ENCODE assay signal across 1 cellular context in genomic region chr7:13467111-13467547, GRCh38.
TF ChIP-seq lines count a peak whose summit lies in the region.

No MANE protein-coding gene starts in this region.

TF ChIP-seq in GM23338, 12 proteins besides CTCF, POLR2A, EP300 and RAD21 (continued from another document):
- TF ChIP-seq, protein P1, sequence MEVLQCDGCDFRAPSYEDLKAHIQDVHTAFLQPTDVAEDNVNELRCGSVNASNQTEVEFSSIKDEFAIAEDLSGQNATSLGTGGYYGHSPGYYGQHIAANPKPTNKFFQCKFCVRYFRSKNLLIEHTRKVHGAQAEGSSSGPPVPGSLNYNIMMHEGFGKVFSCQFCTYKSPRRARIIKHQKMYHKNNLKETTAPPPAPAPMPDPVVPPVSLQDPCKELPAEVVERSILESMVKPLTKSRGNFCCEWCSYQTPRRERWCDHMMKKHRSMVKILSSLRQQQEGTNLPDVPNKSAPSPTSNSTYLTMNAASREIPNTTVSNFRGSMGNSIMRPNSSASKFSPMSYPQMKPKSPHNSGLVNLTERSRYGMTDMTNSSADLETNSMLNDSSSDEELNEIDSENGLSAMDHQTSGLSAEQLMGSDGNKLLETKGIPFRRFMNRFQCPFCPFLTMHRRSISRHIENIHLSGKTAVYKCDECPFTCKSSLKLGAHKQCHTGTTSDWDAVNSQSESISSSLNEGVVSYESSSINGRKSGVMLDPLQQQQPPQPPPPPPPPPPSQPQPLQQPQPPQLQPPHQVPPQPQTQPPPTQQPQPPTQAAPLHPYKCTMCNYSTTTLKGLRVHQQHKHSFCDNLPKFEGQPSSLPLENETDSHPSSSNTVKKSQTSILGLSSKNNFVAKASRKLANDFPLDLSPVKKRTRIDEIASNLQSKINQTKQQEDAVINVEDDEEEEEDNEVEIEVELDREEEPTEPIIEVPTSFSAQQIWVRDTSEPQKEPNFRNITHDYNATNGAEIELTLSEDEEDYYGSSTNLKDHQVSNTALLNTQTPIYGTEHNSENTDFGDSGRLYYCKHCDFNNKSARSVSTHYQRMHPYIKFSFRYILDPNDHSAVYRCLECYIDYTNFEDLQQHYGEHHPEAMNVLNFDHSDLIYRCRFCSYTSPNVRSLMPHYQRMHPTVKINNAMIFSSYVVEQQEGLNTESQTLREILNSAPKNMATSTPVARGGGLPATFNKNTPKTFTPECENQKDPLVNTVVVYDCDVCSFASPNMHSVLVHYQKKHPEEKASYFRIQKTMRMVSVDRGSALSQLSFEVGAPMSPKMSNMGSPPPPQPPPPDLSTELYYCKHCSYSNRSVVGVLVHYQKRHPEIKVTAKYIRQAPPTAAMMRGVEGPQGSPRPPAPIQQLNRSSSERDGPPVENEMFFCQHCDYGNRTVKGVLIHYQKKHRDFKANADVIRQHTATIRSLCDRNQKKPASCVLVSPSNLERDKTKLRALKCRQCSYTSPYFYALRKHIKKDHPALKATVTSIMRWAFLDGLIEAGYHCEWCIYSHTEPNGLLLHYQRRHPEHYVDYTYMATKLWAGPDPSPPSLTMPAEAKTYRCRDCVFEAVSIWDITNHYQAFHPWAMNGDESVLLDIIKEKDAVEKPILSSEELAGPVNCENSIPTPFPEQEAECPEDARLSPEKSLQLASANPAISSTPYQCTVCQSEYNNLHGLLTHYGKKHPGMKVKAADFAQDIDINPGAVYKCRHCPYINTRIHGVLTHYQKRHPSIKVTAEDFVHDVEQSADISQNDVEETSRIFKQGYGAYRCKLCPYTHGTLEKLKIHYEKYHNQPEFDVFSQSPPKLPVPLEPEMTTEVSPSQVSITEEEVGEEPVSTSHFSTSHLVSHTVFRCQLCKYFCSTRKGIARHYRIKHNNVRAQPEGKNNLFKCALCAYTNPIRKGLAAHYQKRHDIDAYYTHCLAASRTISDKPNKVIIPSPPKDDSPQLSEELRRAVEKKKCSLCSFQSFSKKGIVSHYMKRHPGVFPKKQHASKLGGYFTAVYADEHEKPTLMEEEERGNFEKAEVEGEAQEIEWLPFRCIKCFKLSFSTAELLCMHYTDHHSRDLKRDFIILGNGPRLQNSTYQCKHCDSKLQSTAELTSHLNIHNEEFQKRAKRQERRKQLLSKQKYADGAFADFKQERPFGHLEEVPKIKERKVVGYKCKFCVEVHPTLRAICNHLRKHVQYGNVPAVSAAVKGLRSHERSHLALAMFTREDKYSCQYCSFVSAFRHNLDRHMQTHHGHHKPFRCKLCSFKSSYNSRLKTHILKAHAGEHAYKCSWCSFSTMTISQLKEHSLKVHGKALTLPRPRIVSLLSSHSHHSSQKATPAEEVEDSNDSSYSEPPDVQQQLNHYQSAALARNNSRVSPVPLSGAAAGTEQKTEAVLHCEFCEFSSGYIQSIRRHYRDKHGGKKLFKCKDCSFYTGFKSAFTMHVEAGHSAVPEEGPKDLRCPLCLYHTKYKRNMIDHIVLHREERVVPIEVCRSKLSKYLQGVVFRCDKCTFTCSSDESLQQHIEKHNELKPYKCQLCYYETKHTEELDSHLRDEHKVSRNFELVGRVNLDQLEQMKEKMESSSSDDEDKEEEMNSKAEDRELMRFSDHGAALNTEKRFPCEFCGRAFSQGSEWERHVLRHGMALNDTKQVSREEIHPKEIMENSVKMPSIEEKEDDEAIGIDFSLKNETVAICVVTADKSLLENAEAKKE (CRISPR knock-in tag; IDR thresholded peaks at IDR 0.05): no peak
- no peak for TF ChIP-seq EZH2phosphoT487 (IDR thresholded peaks at IDR 0.05; ENCODE audit: unreplicated experiment)
- no peak for TF ChIP-seq JUNB (IDR thresholded peaks at IDR 0.05; ENCODE audit: unreplicated experiment)
